In genomic region chr3:71430941-71431552, GRCh38 we compare ENCODE assay signal across 10 cellular contexts.
DNase-seq lines count a peak whose midpoint lies in the region; ATAC-seq, FAIRE-seq and TF ChIP-seq lines count a peak whose summit lies in the region.
"Had no signal": no experiment of that assay in that cellular context is flagged by ENCODE, and none has a peak within 500 bp of the region (broad histone marks: within the 10 kb centered on the region; RNA-seq: fewer than 3 reads in every experiment).

No MANE protein-coding gene starts in this region.

- POLR2A ChIA-PET in CD4-positive, alpha-beta memory T cell (lab: Charles Lee; ENCODE audit: partially characterized antibody), result interaction anchor here (0.6 to 1.5 kb wide), 3 partner anchors 11 to 32 kb away, joined by 3 to 4 read pairs (median 3); no protein-coding TSS in a partner anchor

- no peak for ATAC-seq in GM18870 (IDR thresholded peaks at IDR 0.05; ENCODE audit: unreplicated experiment)
- no peak for ATAC-seq in GM21529 (IDR thresholded peaks at IDR 0.05; ENCODE audit: unreplicated experiment)

- H3K9me3 Mint-ChIP-seq in CD4-positive, alpha-beta memory T cell, result no peaks in the 10 kb centered on the region
- H3K9me3 Mint-ChIP-seq in astrocyte (ENCODE audit: unreplicated experiment), result peaks cover 11% of the 10 kb centered on the region
- no peaks in the 10 kb centered on the region for H3K9me3 Mint-ChIP-seq in mesothelial cell of epicardium

- no peak overlapping the region for H3K27ac ChIP-seq in CD4-positive, alpha-beta memory T cell (ENCODE audit: low read depth, low read length)
- H3K27ac ChIP-seq in astrocyte (ENCODE audit: low read depth, low read length), result no peak overlapping the region

- H3K4me1 Mint-ChIP-seq in CD4-positive, alpha-beta memory T cell, result peaks cover 69 to 92% (median 80%) of the 10 kb centered on the region in 4 donors
- H3K4me1 Mint-ChIP-seq in astrocyte (ENCODE audit: low read depth, unreplicated experiment), result peaks cover 56% of the 10 kb centered on the region
- H3K4me1 Mint-ChIP-seq in mesothelial cell of epicardium, result peaks cover 70% of the 10 kb centered on the region

- peaks cover 63% of the 10 kb centered on the region for H4K20me1 ChIP-seq in astrocyte (ENCODE audit: insufficient read depth, low read length)

- no peak overlapping the region for H2AFZ ChIP-seq in astrocyte (ENCODE audit: low read depth, low read length)

- intact Hi-C loops in CD4-positive, alpha-beta memory T cell (cut with micrococcal nuclease), result loop anchor here (1.0 to 2.0 kb wide), 2 partner anchors 9 to 14 kb away; no protein-coding TSS in a partner anchor

- H3K4me3 Mint-ChIP-seq in CD4-positive, alpha-beta memory T cell, result peak overlapping the region in 5 of 8 donors; percentile 17 to 61 (median 40)
- H3K4me3 Mint-ChIP-seq in astrocyte (ENCODE audit: unreplicated experiment) (no peak overlapping the region), mesothelial cell of epicardium (no peak overlapping the region)

- no peak overlapping the region for H3K9ac ChIP-seq in astrocyte (ENCODE audit: low read length)

- no peak for FAIRE-seq in astrocyte (lab: Jason Lieb, UNC)
- FAIRE-seq: TTC549 had no signal

- no peak; the same call in 1 of the 2 replicates for TF ChIP-seq RAD21 in Ishikawa (IDR thresholded peaks at IDR 0.05; ENCODE audit: low read depth)

- no peaks in the 10 kb centered on the region for H3K36me3 ChIP-seq in CD4-positive, alpha-beta memory T cell (ENCODE audit: insufficient read depth, low read length)
- H3K36me3 ChIP-seq in astrocyte (ENCODE audit: insufficient read depth, low read length), result no peaks in the 10 kb centered on the region

- H3K27ac Mint-ChIP-seq in CD4-positive, alpha-beta memory T cell, result peak overlapping the region in 6 of 7 donors; percentile 14 to 96 (median 85)
- H3K27ac Mint-ChIP-seq in astrocyte (ENCODE audit: unreplicated experiment), result no peak overlapping the region
- peak overlapping the region; percentile 51 for H3K27ac Mint-ChIP-seq in mesothelial cell of epicardium

- no peaks in the 10 kb centered on the region for H3K27me3 ChIP-seq in CD4-positive, alpha-beta memory T cell (ENCODE audit: insufficient read depth, low read length)
- no peaks in the 10 kb centered on the region for H3K27me3 ChIP-seq in astrocyte (ENCODE audit: insufficient read depth, low read length)

- no peak for DNase-seq in CD4-positive, alpha-beta memory T cell
- DNase-seq in astrocyte (ENCODE audit: low read depth) (peak; percentile 43), mesothelial cell of epicardium (ENCODE audit: low spot score in 2 of 2, unreplicated experiment in 2 of 2) (no peak), GM03348 (ENCODE audit: low spot score) (no peak), SIG-M5 (lab: John Stamatoyannopoulos, UW) (no peak)
- DNase-seq: NCI-H510A had no signal

- peak overlapping the region; percentile 3 for H3K4me2 ChIP-seq in astrocyte (ENCODE audit: low read length)

- TF ChIP-seq CTCF in astrocyte (IDR thresholded peaks at IDR 0.05; ENCODE audit: insufficient read depth, low read depth, low read length) (no peak), mesothelial cell of epicardium (IDR thresholded peaks at IDR 0.05; ENCODE audit: unreplicated experiment) (no peak)

- H3K36me3 Mint-ChIP-seq in CD4-positive, alpha-beta memory T cell, result peaks cover 17 to 31% of the 10 kb centered on the region in 2 donors
- H3K36me3 Mint-ChIP-seq in astrocyte (ENCODE audit: low read depth, unreplicated experiment) (peaks cover 19% of the 10 kb centered on the region), mesothelial cell of epicardium (peaks cover 7% of the 10 kb centered on the region)

- no peaks in the 10 kb centered on the region for H3K9me3 ChIP-seq in CD4-positive, alpha-beta memory T cell (ENCODE audit: control insufficient read depth in 1 of 2, low read length in 2 of 2)
- H3K9me3 ChIP-seq in astrocyte (ENCODE audit: insufficient read depth, low read depth, low read length), result no peaks in the 10 kb centered on the region

- no peaks in the 10 kb centered on the region for H3K27me3 Mint-ChIP-seq in CD4-positive, alpha-beta memory T cell
- H3K27me3 Mint-ChIP-seq in astrocyte (ENCODE audit: low read depth, unreplicated experiment) (no peaks in the 10 kb centered on the region), mesothelial cell of epicardium (ENCODE audit: low read depth) (no peaks in the 10 kb centered on the region)

- H3K4me3 ChIP-seq in CD4-positive, alpha-beta memory T cell (ENCODE audit: low read length in 2 of 2), result no peak overlapping the region
- no peak overlapping the region for H3K4me3 ChIP-seq in astrocyte (ENCODE audit: insufficient read depth, low read depth, low read length)

- CTCF ChIA-PET in CD4-positive, alpha-beta memory T cell (lab: Charles Lee; ENCODE audit: partially characterized antibody), result interaction anchor here (2.1 kb wide), 1 partner anchor 9 kb away, joined by 6 read pairs; no protein-coding TSS in a partner anchor

- peaks cover 70% of the 10 kb centered on the region for H3K79me2 ChIP-seq in astrocyte (ENCODE audit: insufficient read depth, low read length)

- H3K4me1 ChIP-seq in CD4-positive, alpha-beta memory T cell (ENCODE audit: insufficient read depth, low read length), result peaks cover 78% of the 10 kb centered on the region
- H3K4me1 ChIP-seq in astrocyte (ENCODE audit: insufficient read depth, low read length), result peaks cover 30% of the 10 kb centered on the region

- TF ChIP-seq EP300 in Ishikawa (IDR thresholded peaks at IDR 0.05; ENCODE audit: borderline replicate concordance), result no peak

TF ChIP-seq in Ishikawa, 13 proteins besides CTCF, POLR2A, EP300 and RAD21:
- TF ChIP-seq NFIC (IDR thresholded peaks at IDR 0.05) (0 out of 2 replicates have a peak, but pooled peaks have one; percentile 10), FOXM1 (IDR thresholded peaks at IDR 0.05; ENCODE audit: borderline replicate concordance, low read depth) (no peak), MAX (IDR thresholded peaks at IDR 0.05) (0 out of 2 replicates have a peak, but pooled peaks have one; percentile 21), TEAD4 (IDR thresholded peaks at IDR 0.05) (peak; percentile 33; the same call in 1 of the 2 replicates), EGR1 (IDR thresholded peaks at IDR 0.05) (no peak)

Comparison
In these comparisons a context has a peak if more than half of its experiments do, and no peak if none do; other contexts are left out.
1. H3K4me3 Mint-ChIP-seq: peak in CD4-positive, alpha-beta memory T cell (5 of 8); none in astrocyte (single experiment) and mesothelial cell of epicardium (single experiment).